2 cellular contexts compared by ENCODE assay signal in the genomic region with DNA sequence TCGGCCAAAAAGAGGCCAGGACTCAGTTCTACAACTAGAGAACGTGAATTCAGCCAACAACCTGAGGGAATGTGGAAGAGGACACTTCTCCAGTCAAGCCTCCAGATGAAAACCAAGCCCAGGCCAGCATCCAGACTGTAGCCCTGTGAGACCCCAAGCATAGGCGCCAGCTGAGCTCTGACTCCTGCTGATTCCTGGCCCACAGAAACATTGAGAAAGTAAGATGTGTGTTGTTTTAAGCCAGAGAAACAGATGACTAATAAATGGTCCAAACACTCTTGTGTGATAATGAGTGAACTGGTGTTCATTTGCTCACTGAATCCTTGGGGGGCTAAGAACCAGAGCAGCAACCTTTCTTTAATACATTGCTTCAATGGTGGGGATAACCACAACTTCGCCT.
TF ChIP-seq lines count a peak whose summit lies in the region.

No MANE protein-coding gene starts in this region.

TF ChIP-seq in IMR-90, 13 proteins besides CTCF, POLR2A, EP300 and RAD21:
- no peak for TF ChIP-seq SMC3 (IDR thresholded peaks at IDR 0.05; ENCODE audit: low read depth, low read length)
- TF ChIP-seq BHLHE40 (IDR thresholded peaks at IDR 0.05; ENCODE audit: low read depth, low read length), result no peak
- no peak for TF ChIP-seq MXI1 (IDR thresholded peaks at IDR 0.05; ENCODE audit: borderline replicate concordance, low read depth, low read length)
- TF ChIP-seq CHD1 (IDR thresholded peaks at IDR 0.05; ENCODE audit: low read depth, low read length), result no peak
- TF ChIP-seq MAZ (IDR thresholded peaks at IDR 0.05; ENCODE audit: borderline replicate concordance, low read depth, low read length), result no peak
- no peak for TF ChIP-seq MAFK (IDR thresholded peaks at IDR 0.05; ENCODE audit: low read depth, low read length)
- no peak for TF ChIP-seq CEBPB (IDR thresholded peaks at IDR 0.05; ENCODE audit: low read depth, low read length)
- TF ChIP-seq RFX5 (IDR thresholded peaks at IDR 0.05; ENCODE audit: low read depth, low read length), result no peak
- TF ChIP-seq, protein P1, sequence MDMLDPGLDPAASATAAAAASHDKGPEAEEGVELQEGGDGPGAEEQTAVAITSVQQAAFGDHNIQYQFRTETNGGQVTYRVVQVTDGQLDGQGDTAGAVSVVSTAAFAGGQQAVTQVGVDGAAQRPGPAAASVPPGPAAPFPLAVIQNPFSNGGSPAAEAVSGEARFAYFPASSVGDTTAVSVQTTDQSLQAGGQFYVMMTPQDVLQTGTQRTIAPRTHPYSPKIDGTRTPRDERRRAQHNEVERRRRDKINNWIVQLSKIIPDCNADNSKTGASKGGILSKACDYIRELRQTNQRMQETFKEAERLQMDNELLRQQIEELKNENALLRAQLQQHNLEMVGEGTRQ (IDR thresholded peaks at IDR 0.05; ENCODE audit: low read depth, low read length), result no peak
- TF ChIP-seq, protein P2, sequence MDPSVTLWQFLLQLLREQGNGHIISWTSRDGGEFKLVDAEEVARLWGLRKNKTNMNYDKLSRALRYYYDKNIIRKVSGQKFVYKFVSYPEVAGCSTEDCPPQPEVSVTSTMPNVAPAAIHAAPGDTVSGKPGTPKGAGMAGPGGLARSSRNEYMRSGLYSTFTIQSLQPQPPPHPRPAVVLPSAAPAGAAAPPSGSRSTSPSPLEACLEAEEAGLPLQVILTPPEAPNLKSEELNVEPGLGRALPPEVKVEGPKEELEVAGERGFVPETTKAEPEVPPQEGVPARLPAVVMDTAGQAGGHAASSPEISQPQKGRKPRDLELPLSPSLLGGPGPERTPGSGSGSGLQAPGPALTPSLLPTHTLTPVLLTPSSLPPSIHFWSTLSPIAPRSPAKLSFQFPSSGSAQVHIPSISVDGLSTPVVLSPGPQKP (IDR thresholded peaks at IDR 0.05; ENCODE audit: borderline replicate concordance, low read depth, low read length), result no peak
- TF ChIP-seq RCOR1 (IDR thresholded peaks at IDR 0.05; ENCODE audit: insufficient replicate concordance, low read length), result no peak
- no peak for TF ChIP-seq NFE2L2 (IDR thresholded peaks at IDR 0.05; ENCODE audit: low read depth, low read length)
- TF ChIP-seq FOS (IDR thresholded peaks at IDR 0.05; ENCODE audit: low read depth, low read length), result no peak

TF ChIP-seq in endothelial cell of umbilical vein, 7 proteins besides CTCF, POLR2A, EP300 and RAD21:
- TF ChIP-seq JUN (IDR thresholded peaks at IDR 0.05; ENCODE audit: borderline replicate concordance, insufficient read depth, insufficient read length, low read depth), result no peak
- TF ChIP-seq POLR2AphosphoS5 (IDR thresholded peaks at IDR 0.05; ENCODE audit: insufficient read depth, low read depth, low read length), result no peak
- no peak for TF ChIP-seq GATA2 (IDR thresholded peaks at IDR 0.05; ENCODE audit: insufficient read depth, insufficient read length, low read depth, low read length)
- TF ChIP-seq, protein P3, sequence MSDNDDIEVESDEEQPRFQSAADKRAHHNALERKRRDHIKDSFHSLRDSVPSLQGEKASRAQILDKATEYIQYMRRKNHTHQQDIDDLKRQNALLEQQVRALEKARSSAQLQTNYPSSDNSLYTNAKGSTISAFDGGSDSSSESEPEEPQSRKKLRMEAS (IDR thresholded peaks at IDR 0.05; ENCODE audit: insufficient read depth, insufficient read length), result no peak
- TF ChIP-seq FOS (IDR thresholded peaks at IDR 0.05; ENCODE audit: borderline replicate concordance, insufficient read depth, low read length), result no peak
- no peak for TF ChIP-seq MYC (IDR thresholded peaks at IDR 0.05; ENCODE audit: low read depth, low read length)
- no peak for TF ChIP-seq EZH2 (IDR thresholded peaks at IDR 0.05; ENCODE audit: borderline replicate concordance, low read depth, low read length, severe bottlenecking)
TF ChIP-seq in endothelial cell of umbilical vein: peak in this region for 0.
